ENCODE assay signal across 16 cellular contexts in the genomic region with DNA sequence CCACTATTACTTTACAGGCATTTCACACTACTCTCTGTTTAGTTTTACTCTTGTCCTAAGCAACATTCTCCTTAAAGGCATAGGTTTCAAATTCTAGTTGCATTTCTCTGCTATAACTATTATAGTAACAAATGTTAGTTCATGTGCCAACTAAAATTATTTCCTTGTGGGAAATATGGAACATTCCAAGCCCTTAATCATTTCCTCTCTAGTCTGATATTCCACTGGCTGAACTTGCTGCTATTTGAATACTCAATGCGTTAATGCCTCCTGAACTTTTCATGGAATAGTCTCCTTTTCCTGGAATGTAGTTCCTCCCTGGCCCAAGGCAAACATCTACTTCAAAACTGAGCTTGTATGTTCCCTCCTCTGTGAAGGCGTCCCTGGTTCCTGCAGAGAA. TPM values are rescaled to one million over a fixed set of nuclear protein-coding genes. Genes with fewer than 3 reads are reported as not detected.
DNase-seq lines count a peak whose midpoint lies in the region; TF ChIP-seq lines count a peak whose summit lies in the region.
"Had no signal": no experiment of that assay in that cellular context is flagged by ENCODE, and none has a peak within 500 bp of the region (broad histone marks: within the 10 kb centered on the region; RNA-seq: fewer than 3 reads in every experiment).

No MANE protein-coding gene starts in this region.

- H3K36me3 ChIP-seq in neural progenitor cell, result no peaks in the 10 kb centered on the region
- H3K36me3 ChIP-seq: gastrocnemius medialis had no signal

- H3K9me3 Mint-ChIP-seq in neural progenitor cell, result peaks cover 20% of the 10 kb centered on the region

- DNase-seq in AG09319 (ENCODE audit: extremely low read depth, low read depth) (peak; percentile 44), NCI-H1048 (lab: John Stamatoyannopoulos, UW) (peak; percentile 45), dedifferentiated amniotic fluid mesenchymal stem cell (ENCODE audit: extremely low spot score) (peak; percentile 59), lung microvascular endothelial cell (ENCODE audit: low read depth in 2 of 2) (peak; percentile 52 to 87), NCI-H446 treated with DMSO at 0.1 percent for 48 hours (lab: John Stamatoyannopoulos, UW) (no peak), germinal center (ENCODE audit: low spot score) (no peak), NCI-H2196 treated with DMSO at 0.1 percent for 48 hours (lab: John Stamatoyannopoulos, UW; ENCODE audit: unreplicated experiment) (no peak), neural progenitor cell (ENCODE audit: low spot score) (no peak)
- DNase-seq: central memory CD4-positive, alpha-beta T cell; gastrocnemius medialis; NCI-H2081; posterior cingulate gyrus; stimulated activated CD4-positive, alpha-beta T cell treated with anti-CD3 and anti-CD28 coated beads, Interleukin-4, amount 100 ng/mL, for 4 hours; stimulated activated naive CD8-positive, alpha-beta T cell treated with anti-CD3 and anti-CD28 coated beads, Interleukin-15, amount 100 ng/mL, for 72 hours had no signal

- no peak overlapping the region for H3K27ac ChIP-seq in neural progenitor cell
- H3K27ac ChIP-seq: BLaER1 treated with 17β-estradiol and CSF1 and Interleukin-3, amounts not matched to agents 10 nM and 100 nM; gastrocnemius medialis had no signal

- H4K20me1 ChIP-seq in neural progenitor cell (ENCODE audit: low read depth), result peaks cover 4% of the 10 kb centered on the region

- no peak overlapping the region for H3K4me3 ChIP-seq in neural progenitor cell
- H3K4me3 ChIP-seq: BLaER1 treated with 17β-estradiol and CSF1 and Interleukin-3, amounts not matched to agents 10 nM and 100 nM; gastrocnemius medialis had no signal

- no peaks in the 10 kb centered on the region for H3K79me2 ChIP-seq in neural progenitor cell (ENCODE audit: low read depth)

- H3K4me2 ChIP-seq in neural progenitor cell, result no peak overlapping the region
- H3K4me2 ChIP-seq: BLaER1 treated with 17β-estradiol and CSF1 and Interleukin-3, amounts not matched to agents 10 nM and 100 nM had no signal

- peaks cover 2% of the 10 kb centered on the region for H3K27me3 Mint-ChIP-seq in neural progenitor cell (ENCODE audit: insufficient read depth, low read depth)
- H3K27me3 Mint-ChIP-seq: memory B cell; stimulated activated naive CD8-positive, alpha-beta T cell treated with anti-CD3 and anti-CD28 coated beads, Interleukin-15, amount 100 ng/mL, for 72 hours had no signal

- no peak for TF ChIP-seq CTCF in AG09319 (IDR thresholded peaks at IDR 0.05; ENCODE audit: low read depth, low read length)
- TF ChIP-seq CTCF in neural progenitor cell (IDR thresholded peaks at IDR 0.05), result no peak

- H3K27me3 ChIP-seq in neural progenitor cell, result no peaks in the 10 kb centered on the region
- H3K27me3 ChIP-seq: BLaER1 treated with 17β-estradiol and CSF1 and Interleukin-3, amounts not matched to agents 10 nM and 100 nM; gastrocnemius medialis had no signal

- H2AFZ ChIP-seq in neural progenitor cell (replicated peaks), result no peak overlapping the region

- peaks cover 12% of the 10 kb centered on the region for H3K4me1 ChIP-seq in neural progenitor cell
- H3K4me1 ChIP-seq: BLaER1 treated with 17β-estradiol and CSF1 and Interleukin-3, amounts not matched to agents 10 nM and 100 nM had no signal

- H3K36me3 Mint-ChIP-seq in neural progenitor cell, result peaks cover 11% of the 10 kb centered on the region

- H3K27ac Mint-ChIP-seq in neural progenitor cell, result no peak overlapping the region
- H3K27ac Mint-ChIP-seq: memory B cell; stimulated activated naive CD8-positive, alpha-beta T cell treated with anti-CD3 and anti-CD28 coated beads, Interleukin-15, amount 100 ng/mL, for 72 hours had no signal

- H3F3A ChIP-seq in neural progenitor cell (ENCODE audit: low read depth), result peaks cover 5% of the 10 kb centered on the region

- no peak overlapping the region for H3K4me3 Mint-ChIP-seq in neural progenitor cell
- H3K4me3 Mint-ChIP-seq: memory B cell; stimulated activated naive CD8-positive, alpha-beta T cell treated with anti-CD3 and anti-CD28 coated beads, Interleukin-15, amount 100 ng/mL, for 72 hours had no signal

- H3K9me3 ChIP-seq in neural progenitor cell (ENCODE audit: low read depth), result peaks cover 7% of the 10 kb centered on the region

- no peak overlapping the region for H3K9ac ChIP-seq in neural progenitor cell
- H3K9ac ChIP-seq: BLaER1 treated with 17β-estradiol and CSF1 and Interleukin-3, amounts not matched to agents 10 nM and 100 nM had no signal

- peaks cover 3% of the 10 kb centered on the region for H3K4me1 Mint-ChIP-seq in neural progenitor cell

RNA-seq across cellular contexts. Expression of a gene that starts 19.3 kb away (rescaled TPM):
- total RNA-seq in lung microvascular endothelial cell, result 0.22 and 0.60 TPM in 2 replicates
- 1.3 and 3.1 TPM in 2 replicates for total RNA-seq in neural progenitor cell (ENCODE audit: low replicate concordance)

RNA-seq across cellular contexts. Expression of a gene that starts 35.6 kb away (rescaled TPM):
- total RNA-seq in lung microvascular endothelial cell, result 33.3 and 46.2 TPM in 2 replicates
- total RNA-seq in neural progenitor cell (ENCODE audit: low replicate concordance), result 25.0 and 30.5 TPM in 2 replicates

Comparison
In these comparisons a context has a peak if more than half of its experiments do, and no peak if none do; other contexts are left out.
1. DNase-seq: peak in AG09319 (single experiment), NCI-H1048 (single experiment), dedifferentiated amniotic fluid mesenchymal stem cell (single experiment) and lung microvascular endothelial cell (2 of 2); none in NCI-H446 treated with DMSO at 0.1 percent for 48 hours (single experiment), germinal center (single experiment), NCI-H2196 treated with DMSO at 0.1 percent for 48 hours (single experiment) and neural progenitor cell (single experiment).